2 cellular contexts compared by ENCODE assay signal in the genomic region with DNA sequence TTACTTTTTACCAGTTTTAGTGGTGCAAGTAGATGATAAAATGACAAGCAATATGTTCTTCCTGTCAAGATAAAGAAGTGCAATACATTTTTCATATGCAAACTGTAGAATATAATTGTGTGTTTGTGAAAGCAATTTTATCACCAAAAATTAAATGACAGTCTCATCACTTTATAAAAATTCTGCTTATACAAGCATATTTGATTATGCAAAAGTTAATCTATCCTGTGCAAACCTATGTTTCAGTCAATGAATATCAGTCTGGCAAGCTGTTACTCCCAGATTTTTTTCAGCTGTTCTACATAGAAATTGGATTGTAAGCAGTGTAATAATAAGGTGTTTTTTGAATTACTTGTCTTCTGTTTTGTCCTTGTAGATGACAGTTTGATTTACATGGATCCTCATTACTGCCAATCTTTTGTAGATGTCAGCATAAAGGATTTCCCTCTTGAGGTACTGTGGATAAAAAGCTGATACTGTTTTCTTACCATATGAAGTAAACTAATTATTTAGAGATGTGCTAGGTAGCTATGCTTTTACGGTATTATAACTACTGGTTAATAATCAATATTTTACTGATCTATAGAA.
TF ChIP-seq lines count a peak whose summit lies in the region.

No MANE protein-coding gene starts in this region.

TF ChIP-seq in HepG2, 621 proteins besides CTCF, POLR2A, EP300 and RAD21:
- TF ChIP-seq MAFK (conservative IDR thresholded peaks at IDR 0.05 in 1 of 2, IDR thresholded peaks at IDR 0.05 in 1 of 2; ENCODE audit: low read length in 2 of 2) (peak; percentile 35 to 68; a peak in 2 of 4 replicates), NCOA5 (CRISPR knock-in tag; IDR thresholded peaks at IDR 0.05) (no peak), MAFF (IDR thresholded peaks at IDR 0.05; ENCODE audit: low read depth, low read length) (peak; percentile 60), ZNF644 (CRISPR knock-in tag; IDR thresholded peaks at IDR 0.05; ENCODE audit: low read depth) (no peak)

TF ChIP-seq in IMR-90, 13 proteins besides CTCF, POLR2A, EP300 and RAD21:
- TF ChIP-seq USF2 (IDR thresholded peaks at IDR 0.05; ENCODE audit: low read depth, low read length) (no peak), MAFK (IDR thresholded peaks at IDR 0.05; ENCODE audit: low read depth, low read length) (peak; percentile 68)
